10 cellular contexts compared by ENCODE assay signal in genomic region chr1:67194209-67194863, GRCh38. TPM values are rescaled to one million over a fixed set of nuclear protein-coding genes. Genes with fewer than 3 reads are reported as not detected.
DNase-seq lines count a peak whose midpoint lies in the region; ATAC-seq, FAIRE-seq and TF ChIP-seq lines count a peak whose summit lies in the region.
"Had no signal": no experiment of that assay in that cellular context is flagged by ENCODE, and none has a peak within 500 bp of the region (broad histone marks: within the 10 kb centered on the region; RNA-seq: fewer than 3 reads in every experiment).

No MANE protein-coding gene starts in this region.

- H2BK12ac ChIP-seq in H9 (ENCODE audit: insufficient read length, low read depth, low read length): no peak overlapping the region

- no peak overlapping the region for H3K18ac ChIP-seq in H9 (ENCODE audit: insufficient read length, low read depth, low read length)

- no peaks in the 10 kb centered on the region for H3K4me1 Mint-ChIP-seq in H9

- no peaks in the 10 kb centered on the region for H3K9me2 ChIP-seq in GM23248 (ENCODE audit: insufficient read depth)

- no peaks in the 10 kb centered on the region for H3K79me1 ChIP-seq in H9 (ENCODE audit: insufficient read depth, low read depth, low read length, poor library complexity, severe bottlenecking)

- no peaks in the 10 kb centered on the region; the same call in none of the 2 replicates for H3K27me3 Mint-ChIP-seq in H9 (ENCODE audit: low read depth)

- no peaks in the 10 kb centered on the region for H3K36me3 ChIP-seq in GM23248 (ENCODE audit: low read depth)

- no peaks in the 10 kb centered on the region for H3K4me1 ChIP-seq in GM23248 (ENCODE audit: insufficient read depth)
- no peaks in the 10 kb centered on the region for H3K4me1 ChIP-seq in H9 (ENCODE audit: insufficient read depth, low read length)
- no peaks in the 10 kb centered on the region for H3K4me1 ChIP-seq in right cardiac atrium (ENCODE audit: control insufficient read depth, insufficient read depth, low read length)

- H3K9me3 ChIP-seq in GM23248 (ENCODE audit: low read depth) (no peaks in the 10 kb centered on the region), H9 (ENCODE audit: control insufficient read depth, low read depth, low read length) (no peaks in the 10 kb centered on the region), right cardiac atrium (ENCODE audit: control insufficient read depth, low read length) (no peaks in the 10 kb centered on the region)

- no peak overlapping the region for H3T11ph ChIP-seq in H9 (ENCODE audit: low read length)

- no peak overlapping the region for H2BK15ac ChIP-seq in H9 (ENCODE audit: low read depth, low read length)

- no peak for TF ChIP-seq CTCF in H9 (conservative IDR thresholded peaks at IDR 0.05)

- H2AFZ ChIP-seq in GM23248: no peak overlapping the region
- no peak overlapping the region for H2AFZ ChIP-seq in H9 (ENCODE audit: low read length)

- no peak for FAIRE-seq in HTR-8/SVneo (lab: Jason Lieb, UNC)

- no peaks in the 10 kb centered on the region for H3K9me3 Mint-ChIP-seq in H9

- peak; percentile 28 for DNase-seq in astrocyte of the hippocampus (ENCODE audit: low read depth, low spot score)
- DNase-seq in GM23248: no peak
- DNase-seq in H9: no peak
- DNase-seq in HTR-8/SVneo (ENCODE audit: insufficient read length, low spot score): no peak
- DNase-seq in right cardiac atrium: no peak
- DNase-seq: IMR-90 had no signal

- H4K5ac ChIP-seq in H9 (ENCODE audit: insufficient read length, low read depth, low read length): no peak overlapping the region

- no peaks in the 10 kb centered on the region for H3K79me2 ChIP-seq in GM23248 (ENCODE audit: insufficient read depth)
- H3K79me2 ChIP-seq in H9 (ENCODE audit: insufficient read depth, low read length): no peaks in the 10 kb centered on the region

- no peak overlapping the region for H3K14ac ChIP-seq in H9 (ENCODE audit: insufficient read depth, low read length)

- no peak overlapping the region for H2AK5ac ChIP-seq in H9 (ENCODE audit: insufficient read length, low read length)

- no peak overlapping the region for H2BK20ac ChIP-seq in H9 (ENCODE audit: low read depth, low read length, poor library complexity, severe bottlenecking)

- no peaks in the 10 kb centered on the region for H3K36me3 Mint-ChIP-seq in H9 (ENCODE audit: insufficient read depth in 1 of 3, low read depth in 3 of 3)

- H3K23ac ChIP-seq in H9 (ENCODE audit: insufficient read length, low read depth, low read length): no peak overlapping the region

- no peak overlapping the region for H4K8ac ChIP-seq in H9 (replicated peaks; ENCODE audit: insufficient read length, low read depth, low read length)

- no peak overlapping the region for H4K91ac ChIP-seq in H9 (ENCODE audit: insufficient read length, low read depth, low read length)

- 30 to 38% methylated on average over 2 of the region's 2 CpGs for WGBS in GM23248 (ENCODE audit: low coverage in 1 of 2, low lambda C conversion rate in 2 of 2, missing lambda C conversion rate in 2 of 2), 2 experiments
- no CpG with 5 or more reads among the region's 2 CpGs for WGBS in H9 (ENCODE audit: extremely low coverage, insufficient read length, low lambda C conversion rate)
- WGBS in right cardiac atrium: 87% methylated on average over 2 of the region's 2 CpGs

- H3K4me3 ChIP-seq in GM23248 (no peak overlapping the region), right cardiac atrium (ENCODE audit: low read length) (no peak overlapping the region)

- H3K27ac ChIP-seq in GM23248 (no peak overlapping the region), H9 (ENCODE audit: insufficient read length, low read depth, low read length) (no peak overlapping the region), right cardiac atrium (ENCODE audit: low read length) (no peak overlapping the region)

- no peak overlapping the region for H3K4ac ChIP-seq in H9 (ENCODE audit: low read depth, low read length)

- H2BK5ac ChIP-seq in H9 (ENCODE audit: insufficient read length, low read length): no peak overlapping the region

- no peak overlapping the region for H3K4me2 ChIP-seq in GM23248 (ENCODE audit: unreplicated experiment)
- no peak overlapping the region for H3K4me2 ChIP-seq in H9 (ENCODE audit: insufficient read depth, insufficient read length, low read length)

- in situ Hi-C loops in GM23248 (cut with MboI): no loop called here

- H3F3A ChIP-seq in GM23248 (ENCODE audit: insufficient read depth): no peaks in the 10 kb centered on the region

- H3K23me2 ChIP-seq in H9 (ENCODE audit: insufficient read length, low read depth, low read length, poor library complexity, severe bottlenecking): no peaks in the 10 kb centered on the region

- H3K27me3 ChIP-seq in GM23248 (replicated peaks; ENCODE audit: insufficient read depth) (peaks cover 10% of the 10 kb centered on the region; the same call in 1 of the 2 replicates), H9 (ENCODE audit: insufficient read depth, low read length) (no peaks in the 10 kb centered on the region), right cardiac atrium (ENCODE audit: control insufficient read depth, insufficient read depth) (no peaks in the 10 kb centered on the region)

- no peak overlapping the region for H3K56ac ChIP-seq in H9 (ENCODE audit: insufficient read length, low read depth, low read length)

- H3K9ac ChIP-seq in GM23248 (no peak overlapping the region), H9 (ENCODE audit: extremely low read depth, insufficient read length, low read length) (no peak overlapping the region)

- no peaks in the 10 kb centered on the region for H4K20me1 ChIP-seq in GM23248 (ENCODE audit: insufficient read depth)
- H4K20me1 ChIP-seq in H9 (ENCODE audit: control insufficient read depth, insufficient read depth, insufficient read length): no peaks in the 10 kb centered on the region

- no peak overlapping the region for H2BK120ac ChIP-seq in H9 (ENCODE audit: low read depth, low read length, poor library complexity, severe bottlenecking)

- no peak overlapping the region for H3K27ac Mint-ChIP-seq in H9

- H3K4me3 Mint-ChIP-seq in H9: no peak overlapping the region

- intact Hi-C loops in right cardiac atrium (cut with DNase I): no loop called here

- peak; percentile 79 for ATAC-seq in GM18499 (IDR thresholded peaks at IDR 0.05; ENCODE audit: insufficient read depth, unreplicated experiment)
- peak; percentile 74 for ATAC-seq in GM21367 (IDR thresholded peaks at IDR 0.05; ENCODE audit: unreplicated experiment)
- peak; percentile 65 for ATAC-seq in HG03196 (IDR thresholded peaks at IDR 0.05; ENCODE audit: unreplicated experiment)
- ATAC-seq in right cardiac atrium: no peak

RNA-seq across cellular contexts. Expression of gene IL23R, which starts 28.1 kb away (rescaled TPM):
- total RNA-seq in GM23248 (2014; rRNA removed; shearing (Covaris generic)): not detected in 2 replicates
- polyA plus RNA-seq in GM23248 (2016; fragmentation: Nextera tagmentation; extraction: Ambion mirVana) (not detected in 2 replicates), right cardiac atrium (not detected)
- total RNA-seq in H9 (2021) (not detected in 2 replicates), right cardiac atrium (not detected)
- total RNA-seq: IMR-90, RPMI7951 had no signal
- polyA plus RNA-seq: IMR-90 had no signal

RNA-seq across cellular contexts. Expression of gene C1orf141, which starts 59.6 kb away (rescaled TPM):
- total RNA-seq in GM23248 (2014; rRNA removed; shearing (Covaris generic)): not detected in 2 replicates
- polyA plus RNA-seq in GM23248 (2016; fragmentation: Nextera tagmentation; extraction: Ambion mirVana) (not detected in 2 replicates), right cardiac atrium (not detected)
- total RNA-seq in H9 (2021) (not detected in 2 replicates), right cardiac atrium (not detected)
- total RNA-seq: IMR-90, RPMI7951 had no signal
- polyA plus RNA-seq: IMR-90 had no signal

Comparison
In these comparisons a context has a peak if more than half of its experiments do, and no peak if none do; other contexts are left out.
1. ATAC-seq: peak in GM18499 (single experiment), GM21367 (single experiment) and HG03196 (single experiment); none in right cardiac atrium (0 of 2).